Comparison of ENCODE assay signal across 1 cellular context in the genomic region with DNA sequence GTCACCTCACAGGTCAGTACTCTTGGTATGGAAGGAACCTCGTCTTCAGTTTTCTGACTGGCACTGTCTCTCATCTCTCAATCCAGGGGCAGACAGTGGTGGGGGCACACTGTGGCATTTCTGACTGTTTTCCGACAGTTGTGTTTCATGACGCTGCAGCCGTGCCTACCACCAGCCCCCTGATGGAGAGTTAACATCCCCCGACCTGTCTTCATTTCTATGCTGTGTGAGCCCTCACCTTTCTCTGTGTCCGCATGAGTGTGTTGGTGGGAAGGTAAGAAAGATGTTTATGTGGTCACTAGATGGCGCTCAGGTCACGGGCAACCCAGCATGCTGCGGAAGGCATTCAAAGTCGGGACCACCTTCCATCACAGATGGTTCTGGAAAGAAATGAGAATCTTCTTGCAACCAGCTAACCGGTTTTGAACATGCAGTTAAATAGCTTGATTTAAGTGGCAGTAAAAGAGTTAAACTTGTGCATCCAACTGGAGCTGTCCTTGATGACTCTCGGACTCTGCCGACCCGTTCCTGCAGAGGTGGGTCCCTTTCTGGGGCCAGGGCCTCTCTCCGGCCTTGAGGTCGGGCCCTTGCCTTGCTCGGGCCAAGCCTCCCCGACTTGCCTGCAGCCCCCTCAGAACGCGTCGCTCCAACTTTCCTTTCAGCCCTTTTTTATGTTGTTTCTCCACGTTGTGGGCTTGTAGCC.
TF ChIP-seq lines count a peak whose summit lies in the region.

No MANE protein-coding gene starts in this region.

TF ChIP-seq in HEK293, 187 proteins besides CTCF, POLR2A, EP300 and RAD21 (continued from another document):
- TF ChIP-seq, protein P1, sequence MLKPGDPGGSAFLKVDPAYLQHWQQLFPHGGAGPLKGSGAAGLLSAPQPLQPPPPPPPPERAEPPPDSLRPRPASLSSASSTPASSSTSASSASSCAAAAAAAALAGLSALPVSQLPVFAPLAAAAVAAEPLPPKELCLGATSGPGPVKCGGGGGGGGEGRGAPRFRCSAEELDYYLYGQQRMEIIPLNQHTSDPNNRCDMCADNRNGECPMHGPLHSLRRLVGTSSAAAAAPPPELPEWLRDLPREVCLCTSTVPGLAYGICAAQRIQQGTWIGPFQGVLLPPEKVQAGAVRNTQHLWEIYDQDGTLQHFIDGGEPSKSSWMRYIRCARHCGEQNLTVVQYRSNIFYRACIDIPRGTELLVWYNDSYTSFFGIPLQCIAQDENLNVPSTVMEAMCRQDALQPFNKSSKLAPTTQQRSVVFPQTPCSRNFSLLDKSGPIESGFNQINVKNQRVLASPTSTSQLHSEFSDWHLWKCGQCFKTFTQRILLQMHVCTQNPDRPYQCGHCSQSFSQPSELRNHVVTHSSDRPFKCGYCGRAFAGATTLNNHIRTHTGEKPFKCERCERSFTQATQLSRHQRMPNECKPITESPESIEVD (tag by site-specific recombination; IDR thresholded peaks at IDR 0.05): no peak
- TF ChIP-seq ZNF600 (tag by site-specific recombination; IDR thresholded peaks at IDR 0.05) (peak; percentile 62), ZNF248 (tag by site-specific recombination; IDR thresholded peaks at IDR 0.05) (no peak)
TF ChIP-seq in HEK293: peak in this region for 4.
